27 cellular contexts compared by ENCODE assay signal in the genomic region with DNA sequence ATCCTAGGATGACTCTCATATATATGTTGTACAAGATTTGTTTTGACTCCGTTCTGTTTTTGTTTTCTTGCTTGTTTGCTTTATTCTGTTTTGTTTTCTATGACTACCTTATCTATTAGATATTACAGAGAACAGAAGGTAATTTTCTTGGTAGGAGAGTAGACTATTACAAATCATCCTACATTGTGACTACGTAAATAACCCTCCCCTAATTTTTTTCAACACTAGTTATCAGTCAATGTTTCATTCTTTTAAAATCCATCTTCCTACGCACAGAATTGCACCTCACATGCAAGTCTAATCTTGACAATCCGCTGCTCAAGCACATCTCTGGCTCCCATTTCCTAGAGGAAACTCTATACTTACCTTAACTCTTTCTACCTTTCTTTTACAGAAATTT.
DNase-seq lines count a peak whose midpoint lies in the region; FAIRE-seq and TF ChIP-seq lines count a peak whose summit lies in the region.
"Had no signal": no experiment of that assay in that cellular context is flagged by ENCODE, and none has a peak within 500 bp of the region (broad histone marks: within the 10 kb centered on the region; RNA-seq: fewer than 3 reads in every experiment).

No MANE protein-coding gene starts in this region.

- intact Hi-C loops in posterior cingulate gyrus (cut with DNase I), result no loop called here

- H3K27ac Mint-ChIP-seq in nephron progenitor cell, result peak overlapping the region; percentile 74
- H3K27ac Mint-ChIP-seq: CD14-positive monocyte; CD4-positive, alpha-beta memory T cell; CD4-positive, CD25-positive, alpha-beta regulatory T cell; CD8-positive, alpha-beta memory T cell had no signal

- no peaks in the 10 kb centered on the region for H3K4me1 ChIP-seq in parathyroid adenoma
- H3K4me1 ChIP-seq: BE2C, BLaER1 had no signal

- no peaks in the 10 kb centered on the region for H3K9me3 ChIP-seq in parathyroid adenoma (ENCODE audit: control insufficient read depth, low read length)
- H3K9me3 ChIP-seq: BE2C, BLaER1 had no signal

- H3K4me3 ChIP-seq in bronchial epithelial cell (ENCODE audit: low read depth, low read length) (no peak overlapping the region), fibroblast of pulmonary artery (replicated peaks; ENCODE audit: low read depth, low read length) (no peak overlapping the region), parathyroid adenoma (ENCODE audit: low read depth, low read length) (no peak overlapping the region)
- H3K4me3 ChIP-seq: BLaER1 had no signal

- peaks cover 2% of the 10 kb centered on the region for H3K9me3 Mint-ChIP-seq in nephron progenitor cell

- no peak overlapping the region for H3K27ac ChIP-seq in parathyroid adenoma
- H3K27ac ChIP-seq: BLaER1 had no signal

- H3K4me1 Mint-ChIP-seq in nephron progenitor cell, result peaks cover 42% of the 10 kb centered on the region
- H3K4me1 Mint-ChIP-seq: CD14-positive monocyte; CD4-positive, alpha-beta memory T cell; CD4-positive, CD25-positive, alpha-beta regulatory T cell; CD8-positive, alpha-beta memory T cell had no signal

- peak; percentile 80 for DNase-seq in bronchial epithelial cell (ENCODE audit: low read depth)
- DNase-seq in fibroblast of pulmonary artery (ENCODE audit: low read depth), result peak; percentile 18
- DNase-seq in nephron progenitor cell, result no peak
- DNase-seq in HCEC 1CT, result no peak
- no peak for DNase-seq in KBM-7
- DNase-seq in erythroblast (lab: John Stamatoyannopoulos, UW), result no peak
- DNase-seq in posterior cingulate gyrus, result no peak
- DNase-seq: 8988T; ACHN; BE2C; C1 segment of cervical spinal cord; CD4-positive, alpha-beta memory T cell; CD4-positive, CD25-positive, alpha-beta regulatory T cell; CD8-positive, alpha-beta memory T cell; COR-L47; DMS 273 treated with DMSO at 0.1 percent for 48 hours; DMS153; DMS53; DMS79; DND-41; EL; GDM1 had no signal

- H2AFZ ChIP-seq in parathyroid adenoma, result no peak overlapping the region

- TF ChIP-seq POLR2A in erythroblast (IDR thresholded peaks at IDR 0.05; ENCODE audit: low read length), result no peak

- peaks cover 4% of the 10 kb centered on the region for H3K27me3 Mint-ChIP-seq in nephron progenitor cell (ENCODE audit: low read depth, poor library complexity)
- H3K27me3 Mint-ChIP-seq: CD4-positive, alpha-beta memory T cell; CD4-positive, CD25-positive, alpha-beta regulatory T cell; CD8-positive, alpha-beta memory T cell had no signal

- H3K27me3 ChIP-seq in bronchial epithelial cell (ENCODE audit: control insufficient read depth, insufficient read depth, low read length) (no peaks in the 10 kb centered on the region), parathyroid adenoma (ENCODE audit: control insufficient read depth, insufficient read depth, low read length) (no peaks in the 10 kb centered on the region)
- H3K27me3 ChIP-seq: BE2C, BLaER1 had no signal

- no peak for TF ChIP-seq CTCF in bronchial epithelial cell (IDR thresholded peaks at IDR 0.05; ENCODE audit: insufficient read depth, low read length, severe bottlenecking)
- no peak for TF ChIP-seq CTCF in fibroblast of pulmonary artery (IDR thresholded peaks at IDR 0.05; ENCODE audit: low read length, missing control alignments)
- TF ChIP-seq CTCF in nephron progenitor cell (IDR thresholded peaks at IDR 0.05), result no peak
- TF ChIP-seq CTCF in parathyroid adenoma (IDR thresholded peaks at IDR 0.05), result no peak

- no peak overlapping the region for H3K4me3 Mint-ChIP-seq in nephron progenitor cell
- H3K4me3 Mint-ChIP-seq: CD14-positive monocyte; CD4-positive, alpha-beta memory T cell; CD4-positive, CD25-positive, alpha-beta regulatory T cell; CD8-positive, alpha-beta memory T cell had no signal

- H3K79me2 ChIP-seq in parathyroid adenoma, result no peaks in the 10 kb centered on the region

- H3K36me3 Mint-ChIP-seq in nephron progenitor cell (ENCODE audit: low read depth), result peaks cover 4% of the 10 kb centered on the region
- H3K36me3 Mint-ChIP-seq: CD14-positive monocyte; CD4-positive, alpha-beta memory T cell; CD4-positive, CD25-positive, alpha-beta regulatory T cell; CD8-positive, alpha-beta memory T cell had no signal

- H3K9ac ChIP-seq in parathyroid adenoma, result no peak overlapping the region
- H3K9ac ChIP-seq: BLaER1 had no signal

- in situ Hi-C loops in KBM-7 (cut with MboI; ENCODE audit: low pct_unique_long_range_greater_than_20kb, low sequenced_read_pairs), result no loop called here

- peak overlapping the region; percentile 46 for H3K4me2 ChIP-seq in parathyroid adenoma (ENCODE audit: low read length)
- H3K4me2 ChIP-seq: BLaER1 had no signal

- H3K36me3 ChIP-seq in bronchial epithelial cell (ENCODE audit: control insufficient read depth, insufficient read depth, low read length) (no peaks in the 10 kb centered on the region), parathyroid adenoma (ENCODE audit: control insufficient read depth, insufficient read depth, low read length) (no peaks in the 10 kb centered on the region)
- H3K36me3 ChIP-seq: BE2C, BLaER1 had no signal

- FAIRE-seq in bronchial epithelial cell (lab: Jason Lieb, UNC), result no peak
- FAIRE-seq: A204.1, GM12891 had no signal

Comparison
In these comparisons a context has a peak if more than half of its experiments do, and no peak if none do; other contexts are left out.
1. DNase-seq: peak in bronchial epithelial cell (single experiment) and fibroblast of pulmonary artery (single experiment); none in nephron progenitor cell (single experiment), HCEC 1CT (single experiment), KBM-7 (single experiment), erythroblast (0 of 2) and posterior cingulate gyrus (0 of 10).